3 cellular contexts compared by ENCODE assay signal in the genomic region with DNA sequence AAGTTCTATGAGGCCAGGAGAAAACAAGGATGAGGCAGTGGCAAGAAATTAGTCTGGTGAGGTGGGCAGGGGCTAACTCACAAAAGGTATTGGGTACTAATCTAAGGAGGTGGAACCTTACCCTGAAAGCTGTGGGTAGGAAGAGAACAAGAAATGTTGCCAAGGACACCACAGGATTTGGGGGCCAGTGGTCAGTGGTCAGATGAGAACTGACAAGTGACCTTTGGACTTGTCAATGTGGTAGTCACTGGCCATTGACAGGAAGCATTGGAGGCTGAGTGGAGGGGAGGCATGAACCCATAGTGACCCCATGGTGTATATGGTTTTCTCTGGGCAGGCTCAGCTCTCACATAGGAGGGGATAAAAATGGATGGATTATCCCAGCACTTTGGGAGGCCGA.
TF ChIP-seq lines count a peak whose summit lies in the region.

No MANE protein-coding gene starts in this region.

TF ChIP-seq in SK-N-SH treated with all-trans-retinoic acid at 6 μM for 48 hours, 23 proteins besides CTCF, POLR2A, EP300 and RAD21:
- TF ChIP-seq PPARA (CRISPR knock-in tag; IDR thresholded peaks at IDR 0.05; ENCODE audit: borderline replicate concordance) (no peak), ZNF70 (CRISPR knock-in tag; IDR thresholded peaks at IDR 0.05) (peak; percentile 95)

TF ChIP-seq in SK-N-SH, 30 proteins besides CTCF, POLR2A, EP300 and RAD21:
- TF ChIP-seq JUND (IDR thresholded peaks at IDR 0.05) (no peak), FOXJ3 (CRISPR knock-in tag; IDR thresholded peaks at IDR 0.05) (no peak), NRF1 (IDR thresholded peaks at IDR 0.05; ENCODE audit: low read depth, low read length) (no peak), POLR2AphosphoS5 (IDR thresholded peaks at IDR 0.05; ENCODE audit: low read depth, low read length) (no peak), YY1 (IDR thresholded peaks at IDR 0.05; ENCODE audit: low read depth) (no peak), EZH2phosphoT487 (IDR thresholded peaks at IDR 0.05; ENCODE audit: borderline replicate concordance, low read depth) (no peak), TCF12 (IDR thresholded peaks at IDR 0.05) (no peak), MXI1 (IDR thresholded peaks at IDR 0.05; ENCODE audit: low read depth, low read length) (no peak), SIN3A (IDR thresholded peaks at IDR 0.05; ENCODE audit: borderline replicate concordance, low read depth, low read length) (no peak), GABPA (IDR thresholded peaks at IDR 0.05; ENCODE audit: low read depth) (no peak), CHD2 (IDR thresholded peaks at IDR 0.05; ENCODE audit: low read length, partially characterized antibody) (no peak), FOXM1 (IDR thresholded peaks at IDR 0.05; ENCODE audit: low read depth) (no peak), TEAD4 (IDR thresholded peaks at IDR 0.05; ENCODE audit: borderline replicate concordance, insufficient read depth) (no peak)
- TF ChIP-seq, protein P1, sequence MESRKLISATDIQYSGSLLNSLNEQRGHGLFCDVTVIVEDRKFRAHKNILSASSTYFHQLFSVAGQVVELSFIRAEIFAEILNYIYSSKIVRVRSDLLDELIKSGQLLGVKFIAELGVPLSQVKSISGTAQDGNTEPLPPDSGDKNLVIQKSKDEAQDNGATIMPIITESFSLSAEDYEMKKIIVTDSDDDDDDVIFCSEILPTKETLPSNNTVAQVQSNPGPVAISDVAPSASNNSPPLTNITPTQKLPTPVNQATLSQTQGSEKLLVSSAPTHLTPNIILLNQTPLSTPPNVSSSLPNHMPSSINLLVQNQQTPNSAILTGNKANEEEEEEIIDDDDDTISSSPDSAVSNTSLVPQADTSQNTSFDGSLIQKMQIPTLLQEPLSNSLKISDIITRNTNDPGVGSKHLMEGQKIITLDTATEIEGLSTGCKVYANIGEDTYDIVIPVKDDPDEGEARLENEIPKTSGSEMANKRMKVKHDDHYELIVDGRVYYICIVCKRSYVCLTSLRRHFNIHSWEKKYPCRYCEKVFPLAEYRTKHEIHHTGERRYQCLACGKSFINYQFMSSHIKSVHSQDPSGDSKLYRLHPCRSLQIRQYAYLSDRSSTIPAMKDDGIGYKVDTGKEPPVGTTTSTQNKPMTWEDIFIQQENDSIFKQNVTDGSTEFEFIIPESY (IDR thresholded peaks at IDR 0.05; ENCODE audit: borderline replicate concordance, low read depth): no peak
- TF ChIP-seq, protein P2, sequence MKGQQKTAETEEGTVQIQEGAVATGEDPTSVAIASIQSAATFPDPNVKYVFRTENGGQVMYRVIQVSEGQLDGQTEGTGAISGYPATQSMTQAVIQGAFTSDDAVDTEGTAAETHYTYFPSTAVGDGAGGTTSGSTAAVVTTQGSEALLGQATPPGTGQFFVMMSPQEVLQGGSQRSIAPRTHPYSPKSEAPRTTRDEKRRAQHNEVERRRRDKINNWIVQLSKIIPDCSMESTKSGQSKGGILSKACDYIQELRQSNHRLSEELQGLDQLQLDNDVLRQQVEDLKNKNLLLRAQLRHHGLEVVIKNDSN (IDR thresholded peaks at IDR 0.05; ENCODE audit: borderline replicate concordance, low read depth): no peak
- TF ChIP-seq, protein P3, sequence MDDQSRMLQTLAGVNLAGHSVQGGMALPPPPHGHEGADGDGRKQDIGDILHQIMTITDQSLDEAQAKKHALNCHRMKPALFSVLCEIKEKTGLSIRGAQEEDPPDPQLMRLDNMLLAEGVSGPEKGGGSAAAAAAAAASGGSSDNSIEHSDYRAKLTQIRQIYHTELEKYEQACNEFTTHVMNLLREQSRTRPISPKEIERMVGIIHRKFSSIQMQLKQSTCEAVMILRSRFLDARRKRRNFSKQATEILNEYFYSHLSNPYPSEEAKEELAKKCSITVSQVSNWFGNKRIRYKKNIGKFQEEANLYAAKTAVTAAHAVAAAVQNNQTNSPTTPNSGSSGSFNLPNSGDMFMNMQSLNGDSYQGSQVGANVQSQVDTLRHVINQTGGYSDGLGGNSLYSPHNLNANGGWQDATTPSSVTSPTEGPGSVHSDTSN (IDR thresholded peaks at IDR 0.05): no peak

TF ChIP-seq in K562, 482 proteins besides CTCF, POLR2A, EP300 and RAD21 (continues in another document):
- TF ChIP-seq NCOR1 (IDR thresholded peaks at IDR 0.05): no peak
- TF ChIP-seq ZNF764 (CRISPR knock-in tag; IDR thresholded peaks at IDR 0.05; ENCODE audit: low read depth): no peak
- no peak for TF ChIP-seq XRCC5 (IDR thresholded peaks at IDR 0.05; ENCODE audit: low read depth, low read length)
- TF ChIP-seq, protein P4, sequence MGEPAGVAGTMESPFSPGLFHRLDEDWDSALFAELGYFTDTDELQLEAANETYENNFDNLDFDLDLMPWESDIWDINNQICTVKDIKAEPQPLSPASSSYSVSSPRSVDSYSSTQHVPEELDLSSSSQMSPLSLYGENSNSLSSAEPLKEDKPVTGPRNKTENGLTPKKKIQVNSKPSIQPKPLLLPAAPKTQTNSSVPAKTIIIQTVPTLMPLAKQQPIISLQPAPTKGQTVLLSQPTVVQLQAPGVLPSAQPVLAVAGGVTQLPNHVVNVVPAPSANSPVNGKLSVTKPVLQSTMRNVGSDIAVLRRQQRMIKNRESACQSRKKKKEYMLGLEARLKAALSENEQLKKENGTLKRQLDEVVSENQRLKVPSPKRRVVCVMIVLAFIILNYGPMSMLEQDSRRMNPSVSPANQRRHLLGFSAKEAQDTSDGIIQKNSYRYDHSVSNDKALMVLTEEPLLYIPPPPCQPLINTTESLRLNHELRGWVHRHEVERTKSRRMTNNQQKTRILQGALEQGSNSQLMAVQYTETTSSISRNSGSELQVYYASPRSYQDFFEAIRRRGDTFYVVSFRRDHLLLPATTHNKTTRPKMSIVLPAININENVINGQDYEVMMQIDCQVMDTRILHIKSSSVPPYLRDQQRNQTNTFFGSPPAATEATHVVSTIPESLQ (CRISPR knock-in tag; IDR thresholded peaks at IDR 0.05): 0 out of 2 replicates have a peak, but pooled peaks have one; percentile 37
- TF ChIP-seq POLR3A (IDR thresholded peaks at IDR 0.05; ENCODE audit: borderline replicate concordance, extremely low read depth, insufficient read depth, insufficient read length): no peak
- TF ChIP-seq, protein P5, sequence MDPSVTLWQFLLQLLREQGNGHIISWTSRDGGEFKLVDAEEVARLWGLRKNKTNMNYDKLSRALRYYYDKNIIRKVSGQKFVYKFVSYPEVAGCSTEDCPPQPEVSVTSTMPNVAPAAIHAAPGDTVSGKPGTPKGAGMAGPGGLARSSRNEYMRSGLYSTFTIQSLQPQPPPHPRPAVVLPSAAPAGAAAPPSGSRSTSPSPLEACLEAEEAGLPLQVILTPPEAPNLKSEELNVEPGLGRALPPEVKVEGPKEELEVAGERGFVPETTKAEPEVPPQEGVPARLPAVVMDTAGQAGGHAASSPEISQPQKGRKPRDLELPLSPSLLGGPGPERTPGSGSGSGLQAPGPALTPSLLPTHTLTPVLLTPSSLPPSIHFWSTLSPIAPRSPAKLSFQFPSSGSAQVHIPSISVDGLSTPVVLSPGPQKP (CRISPR knock-in tag; IDR thresholded peaks at IDR 0.05): no peak
- 0 out of 2 replicates have a peak, but pooled peaks have one; percentile 32 for TF ChIP-seq FOXP1 (CRISPR knock-in tag; IDR thresholded peaks at IDR 0.05)
- TF ChIP-seq SIN3B (IDR thresholded peaks at IDR 0.05; ENCODE audit: low read depth): no peak
- peak in 1 of 3 experiments; percentile 9 for TF ChIP-seq YY1 (IDR thresholded peaks at IDR 0.05; ENCODE audit: borderline replicate concordance in 1 of 3, control insufficient read depth in 1 of 3, extremely low read depth in 1 of 3, insufficient read depth in 3 of 3, insufficient read length in 1 of 3, insufficient replicate concordance in 2 of 3, low read depth in 1 of 3, low read length in 2 of 3)
- no peak for TF ChIP-seq TAF9B (IDR thresholded peaks at IDR 0.05; ENCODE audit: partially characterized antibody)
- TF ChIP-seq CC2D1A (IDR thresholded peaks at IDR 0.05): no peak
- TF ChIP-seq, protein P6, sequence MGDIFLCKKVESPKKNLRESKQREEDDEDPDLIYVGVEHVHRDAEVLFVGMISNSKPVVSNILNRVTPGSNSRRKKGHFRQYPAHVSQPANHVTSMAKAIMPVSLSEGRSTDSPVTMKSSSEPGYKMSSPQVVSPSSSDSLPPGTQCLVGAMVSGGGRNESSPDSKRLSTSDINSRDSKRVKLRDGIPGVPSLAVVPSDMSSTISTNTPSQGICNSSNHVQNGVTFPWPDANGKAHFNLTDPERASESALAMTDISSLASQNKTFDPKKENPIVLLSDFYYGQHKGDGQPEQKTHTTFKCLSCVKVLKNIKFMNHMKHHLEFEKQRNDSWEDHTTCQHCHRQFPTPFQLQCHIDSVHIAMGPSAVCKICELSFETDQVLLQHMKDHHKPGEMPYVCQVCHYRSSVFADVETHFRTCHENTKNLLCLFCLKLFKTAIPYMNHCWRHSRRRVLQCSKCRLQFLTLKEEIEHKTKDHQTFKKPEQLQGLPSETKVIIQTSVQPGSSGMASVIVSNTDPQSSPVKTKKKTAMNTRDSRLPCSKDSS (IDR thresholded peaks at IDR 0.05; ENCODE audit: low read depth, partially characterized antibody): no peak
- peak; percentile 40; the same call in 1 of the 2 replicates for TF ChIP-seq ZNF668 (CRISPR knock-in tag; IDR thresholded peaks at IDR 0.05)
- TF ChIP-seq NCOA1 (IDR thresholded peaks at IDR 0.05; ENCODE audit: low read depth): no peak
- TF ChIP-seq PYGO2 (tag; IDR thresholded peaks at IDR 0.05): no peak
- no peak for TF ChIP-seq NFIX (CRISPR knock-in tag; IDR thresholded peaks at IDR 0.05; ENCODE audit: low read depth)
- no peak for TF ChIP-seq SMAD1 (IDR thresholded peaks at IDR 0.05; ENCODE audit: low read depth, low read length, partially characterized antibody)
- no peak for TF ChIP-seq POLR3G (IDR thresholded peaks at IDR 0.05; ENCODE audit: extremely low read depth, insufficient read length, insufficient replicate concordance)
- TF ChIP-seq CEBPG (CRISPR knock-in tag; IDR thresholded peaks at IDR 0.05): 0 out of 2 replicates have a peak, but pooled peaks have one; percentile 11
- TF ChIP-seq CEBPG (tag; conservative IDR thresholded peaks at IDR 0.05 in 1 of 2, IDR thresholded peaks at IDR 0.05 in 1 of 2): no peak
- no peak for TF ChIP-seq FOXJ3 (CRISPR knock-in tag; IDR thresholded peaks at IDR 0.05)
- no peak for TF ChIP-seq ZSCAN29 (IDR thresholded peaks at IDR 0.05)
- TF ChIP-seq ZNF77 (CRISPR knock-in tag; IDR thresholded peaks at IDR 0.05): no peak
- TF ChIP-seq ETV5 (CRISPR knock-in tag; IDR thresholded peaks at IDR 0.05; ENCODE audit: low read depth): no peak
- peak; percentile 4 for TF ChIP-seq KDM5B (IDR thresholded peaks at IDR 0.05; ENCODE audit: insufficient replicate concordance, low read depth, low read length)
- TF ChIP-seq, protein P7, sequence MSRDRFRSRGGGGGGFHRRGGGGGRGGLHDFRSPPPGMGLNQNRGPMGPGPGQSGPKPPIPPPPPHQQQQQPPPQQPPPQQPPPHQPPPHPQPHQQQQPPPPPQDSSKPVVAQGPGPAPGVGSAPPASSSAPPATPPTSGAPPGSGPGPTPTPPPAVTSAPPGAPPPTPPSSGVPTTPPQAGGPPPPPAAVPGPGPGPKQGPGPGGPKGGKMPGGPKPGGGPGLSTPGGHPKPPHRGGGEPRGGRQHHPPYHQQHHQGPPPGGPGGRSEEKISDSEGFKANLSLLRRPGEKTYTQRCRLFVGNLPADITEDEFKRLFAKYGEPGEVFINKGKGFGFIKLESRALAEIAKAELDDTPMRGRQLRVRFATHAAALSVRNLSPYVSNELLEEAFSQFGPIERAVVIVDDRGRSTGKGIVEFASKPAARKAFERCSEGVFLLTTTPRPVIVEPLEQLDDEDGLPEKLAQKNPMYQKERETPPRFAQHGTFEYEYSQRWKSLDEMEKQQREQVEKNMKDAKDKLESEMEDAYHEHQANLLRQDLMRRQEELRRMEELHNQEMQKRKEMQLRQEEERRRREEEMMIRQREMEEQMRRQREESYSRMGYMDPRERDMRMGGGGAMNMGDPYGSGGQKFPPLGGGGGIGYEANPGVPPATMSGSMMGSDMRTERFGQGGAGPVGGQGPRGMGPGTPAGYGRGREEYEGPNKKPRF (IDR thresholded peaks at IDR 0.05; ENCODE audit: low read depth, low read length): no peak
- TF ChIP-seq, protein P8, sequence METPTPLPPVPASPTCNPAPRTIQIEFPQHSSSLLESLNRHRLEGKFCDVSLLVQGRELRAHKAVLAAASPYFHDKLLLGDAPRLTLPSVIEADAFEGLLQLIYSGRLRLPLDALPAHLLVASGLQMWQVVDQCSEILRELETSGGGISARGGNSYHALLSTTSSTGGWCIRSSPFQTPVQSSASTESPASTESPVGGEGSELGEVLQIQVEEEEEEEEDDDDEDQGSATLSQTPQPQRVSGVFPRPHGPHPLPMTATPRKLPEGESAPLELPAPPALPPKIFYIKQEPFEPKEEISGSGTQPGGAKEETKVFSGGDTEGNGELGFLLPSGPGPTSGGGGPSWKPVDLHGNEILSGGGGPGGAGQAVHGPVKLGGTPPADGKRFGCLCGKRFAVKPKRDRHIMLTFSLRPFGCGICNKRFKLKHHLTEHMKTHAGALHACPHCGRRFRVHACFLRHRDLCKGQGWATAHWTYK (CRISPR knock-in tag; IDR thresholded peaks at IDR 0.05): 0 out of 2 replicates have a peak, but pooled peaks have one; percentile 5
- TF ChIP-seq RHOXF2B (CRISPR knock-in tag; conservative IDR thresholded peaks at IDR 0.05): no peak
- TF ChIP-seq, protein P9, sequence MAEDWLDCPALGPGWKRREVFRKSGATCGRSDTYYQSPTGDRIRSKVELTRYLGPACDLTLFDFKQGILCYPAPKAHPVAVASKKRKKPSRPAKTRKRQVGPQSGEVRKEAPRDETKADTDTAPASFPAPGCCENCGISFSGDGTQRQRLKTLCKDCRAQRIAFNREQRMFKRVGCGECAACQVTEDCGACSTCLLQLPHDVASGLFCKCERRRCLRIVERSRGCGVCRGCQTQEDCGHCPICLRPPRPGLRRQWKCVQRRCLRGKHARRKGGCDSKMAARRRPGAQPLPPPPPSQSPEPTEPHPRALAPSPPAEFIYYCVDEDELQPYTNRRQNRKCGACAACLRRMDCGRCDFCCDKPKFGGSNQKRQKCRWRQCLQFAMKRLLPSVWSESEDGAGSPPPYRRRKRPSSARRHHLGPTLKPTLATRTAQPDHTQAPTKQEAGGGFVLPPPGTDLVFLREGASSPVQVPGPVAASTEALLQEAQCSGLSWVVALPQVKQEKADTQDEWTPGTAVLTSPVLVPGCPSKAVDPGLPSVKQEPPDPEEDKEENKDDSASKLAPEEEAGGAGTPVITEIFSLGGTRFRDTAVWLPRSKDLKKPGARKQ (CRISPR knock-in tag; IDR thresholded peaks at IDR 0.05): no peak
- no peak; the same call in 1 of the 2 replicates for TF ChIP-seq NR2C1 (IDR thresholded peaks at IDR 0.05)
- TF ChIP-seq NR2C1 (tag; IDR thresholded peaks at IDR 0.05): peak; percentile 21; the same call in 1 of the 2 replicates
- no peak for TF ChIP-seq TSC22D4 (tag; IDR thresholded peaks at IDR 0.05)
- TF ChIP-seq SRSF9 (IDR thresholded peaks at IDR 0.05; ENCODE audit: borderline replicate concordance, low read depth, low read length): no peak
- peak; percentile 33; the same call in 1 of the 2 replicates for TF ChIP-seq CBFB (CRISPR knock-in tag; IDR thresholded peaks at IDR 0.05)
- TF ChIP-seq, protein P10, sequence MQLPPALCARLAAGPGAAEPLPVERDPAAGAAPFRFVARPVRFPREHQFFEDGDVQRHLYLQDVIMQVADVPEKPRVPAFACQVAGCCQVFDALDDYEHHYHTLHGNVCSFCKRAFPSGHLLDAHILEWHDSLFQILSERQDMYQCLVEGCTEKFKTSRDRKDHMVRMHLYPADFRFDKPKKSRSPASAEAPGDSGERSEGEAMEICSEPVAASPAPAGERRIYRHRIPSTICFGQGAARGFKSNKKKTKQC (CRISPR knock-in tag; IDR thresholded peaks at IDR 0.05): peak; percentile 34; the same call in 1 of the 2 replicates
- TF ChIP-seq, protein P11, sequence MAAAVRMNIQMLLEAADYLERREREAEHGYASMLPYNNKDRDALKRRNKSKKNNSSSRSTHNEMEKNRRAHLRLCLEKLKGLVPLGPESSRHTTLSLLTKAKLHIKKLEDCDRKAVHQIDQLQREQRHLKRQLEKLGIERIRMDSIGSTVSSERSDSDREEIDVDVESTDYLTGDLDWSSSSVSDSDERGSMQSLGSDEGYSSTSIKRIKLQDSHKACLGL (CRISPR knock-in tag; IDR thresholded peaks at IDR 0.05; ENCODE audit: borderline replicate concordance, poor library complexity, severe bottlenecking): no peak
- no peak for TF ChIP-seq ZNF23 (CRISPR knock-in tag; IDR thresholded peaks at IDR 0.05)
- no peak for TF ChIP-seq TEAD1 (CRISPR knock-in tag; IDR thresholded peaks at IDR 0.05)
